In the genomic region with DNA sequence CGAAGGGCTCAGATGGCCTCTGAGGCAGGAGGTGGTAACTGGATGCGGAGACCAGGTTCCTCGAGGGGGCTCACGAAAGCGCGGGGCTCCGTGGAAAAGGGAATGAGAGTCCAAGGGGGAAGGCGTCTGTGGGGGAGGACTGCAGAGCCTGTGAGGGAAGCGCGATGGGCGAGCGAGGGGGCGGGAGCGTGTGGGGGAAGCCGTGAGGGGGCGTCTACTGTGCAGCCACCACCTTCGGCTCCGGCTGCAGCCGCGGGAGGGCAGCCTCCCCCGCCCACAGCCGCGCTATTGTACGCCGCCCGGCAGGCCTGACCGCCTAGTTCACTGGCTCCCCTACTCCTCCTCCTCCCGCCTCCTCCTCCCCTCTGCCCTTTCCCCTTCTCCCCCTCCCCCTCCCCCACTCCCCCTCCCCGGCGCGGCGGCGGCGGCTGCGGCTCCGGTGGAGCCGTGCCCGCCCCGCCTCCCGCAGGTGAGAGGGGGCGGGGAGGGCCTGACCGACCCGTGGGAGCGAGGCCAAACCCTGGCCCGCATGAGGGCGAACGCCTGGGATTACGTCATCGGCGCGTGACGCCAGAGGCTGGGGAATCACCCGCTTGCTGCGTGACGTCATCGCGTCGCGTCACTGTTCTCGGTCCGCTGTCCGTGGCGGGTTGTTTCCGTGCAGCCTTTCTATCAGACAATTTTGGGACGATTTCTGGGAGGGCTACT, we compare ENCODE assay signal across 8 cellular contexts. TPM values are rescaled to one million over a fixed set of nuclear protein-coding genes. Genes with fewer than 3 reads are reported as not detected.
A peak's percentile ranks its signal among the peaks of the same experiment; 100 is the strongest.
DNase-seq lines count a peak whose midpoint lies in the region; ATAC-seq and TF ChIP-seq lines count a peak whose summit lies in the region.

A gene (minus strand): TSS at position 294 of the 708 bp plus-strand sequence. CDS start 81,574 bp downstream, outside the sequence.

- intact Hi-C loops in CD14-positive monocyte (cut with micrococcal nuclease): no loop called here

- no peak within 1 kb of the TSS for H3K23ac ChIP-seq in mesendoderm (ENCODE audit: low read length)

- DNase-seq in CD14-positive monocyte (ENCODE audit: low spot score) (peak; percentile 97), NCI-H82 treated with DMSO at 0.1 percent for 48 hours (lab: John Stamatoyannopoulos, UW; ENCODE audit: unreplicated experiment) (peak; percentile 61), mesendoderm (peak; percentile 97)
- peak; percentile 46 to 62 (median 62) for DNase-seq in activated CD8-positive, alpha-beta memory T cell treated with anti-CD3 and anti-CD28 coated beads for 48 hours (ENCODE audit: low read depth in 2 of 3, low spot score in 2 of 3)
- DNase-seq in stimulated activated CD8-positive, alpha-beta memory T cell treated with anti-CD3 and anti-CD28 coated beads, Interleukin-12 subunit alpha, Interleukin-12 subunit beta, amount 100 ng/mL, for 24 hours (ENCODE audit: extremely low read depth): peak; percentile 68

- H3K27ac Mint-ChIP-seq in CD14-positive monocyte: peak within 1 kb of the TSS; percentile 86 to 99 (median 97)

- peak within 1 kb of the TSS; percentile 92 for H3K4me3 ChIP-seq in endocrine pancreas (ENCODE audit: control insufficient read depth, insufficient read depth, low read length)
- peak within 1 kb of the TSS; percentile 96 for H3K4me3 ChIP-seq in mesendoderm (ENCODE audit: low read length)

- WGBS in mesendoderm (ENCODE audit: extremely low coverage, insufficient coverage, low lambda C conversion rate): no CpG with 5 or more reads among the region's 65 CpGs

- peaks cover 13% of the 10 kb centered on the region for H3K79me2 ChIP-seq in mesendoderm (ENCODE audit: control insufficient read depth, insufficient read depth, low read length)

- peak within 1 kb of the TSS; percentile 88 for H3K9ac ChIP-seq in endocrine pancreas (ENCODE audit: control insufficient read depth, insufficient read depth, low read length)
- H3K9ac ChIP-seq in mesendoderm (ENCODE audit: low read length): peak within 1 kb of the TSS; percentile 96

- H4K8ac ChIP-seq in mesendoderm (ENCODE audit: low read depth, low read length): no peak within 1 kb of the TSS

- H3K56ac ChIP-seq in mesendoderm (ENCODE audit: low read length): peak within 1 kb of the TSS; percentile 97

- peak within 1 kb of the TSS; percentile 99 for H3K18ac ChIP-seq in mesendoderm (ENCODE audit: low read length)

- peak within 1 kb of the TSS; percentile 75 for H2BK120ac ChIP-seq in mesendoderm (ENCODE audit: low read depth, low read length)

- H2AK5ac ChIP-seq in mesendoderm (ENCODE audit: low read length): no peak within 1 kb of the TSS

- peak within 1 kb of the TSS; percentile 86 for H3K4me2 ChIP-seq in mesendoderm (ENCODE audit: low read length)

- TF ChIP-seq CTCF in CD14-positive monocyte (IDR thresholded peaks at IDR 0.05): no peak

- no peaks in the 10 kb centered on the region for H3K27me3 ChIP-seq in endocrine pancreas (ENCODE audit: control insufficient read depth, insufficient read depth, low read length)
- H3K27me3 ChIP-seq in mesendoderm (ENCODE audit: insufficient read depth, low read length, poor library complexity): no peaks in the 10 kb centered on the region

- H3K36me3 Mint-ChIP-seq in CD14-positive monocyte: peaks cover 0 to 2% of the 10 kb centered on the region in 2 donors

- peaks cover 35% of the 10 kb centered on the region for H3K4me1 Mint-ChIP-seq in CD14-positive monocyte

- H3K9me3 Mint-ChIP-seq in CD14-positive monocyte: peaks cover 0 to 2% (median 0%) of the 10 kb centered on the region in 7 donors

- H3K4me3 Mint-ChIP-seq in CD14-positive monocyte: peak within 1 kb of the TSS; percentile 88 to 94

- H4K5ac ChIP-seq in mesendoderm (ENCODE audit: low read length): peak within 1 kb of the TSS; percentile 1

- peak within 1 kb of the TSS; percentile 85 for H3K27ac ChIP-seq in mesendoderm (ENCODE audit: low read depth, low read length)

- no peaks in the 10 kb centered on the region for H3K9me3 ChIP-seq in endocrine pancreas (ENCODE audit: control insufficient read depth, low read length)

- ATAC-seq in GM19397 (IDR thresholded peaks at IDR 0.05; ENCODE audit: unreplicated experiment): peak; percentile 67
- peak; percentile 58 for ATAC-seq in HG03571 (IDR thresholded peaks at IDR 0.05; ENCODE audit: unreplicated experiment)

- H3K27me3 Mint-ChIP-seq in CD14-positive monocyte (ENCODE audit: low read depth in 3 of 3): peaks cover 4 to 24% (median 12%) of the 10 kb centered on the region in 3 donors

- no peaks in the 10 kb centered on the region for H3K4me1 ChIP-seq in endocrine pancreas (ENCODE audit: control insufficient read depth, insufficient read depth, low read length)
- H3K4me1 ChIP-seq in mesendoderm (ENCODE audit: control insufficient read depth, low read depth, low read length): peaks cover 12% of the 10 kb centered on the region

- H3K79me1 ChIP-seq in mesendoderm (ENCODE audit: low read length): peaks cover 3% of the 10 kb centered on the region

- H2BK15ac ChIP-seq in mesendoderm (replicated peaks; ENCODE audit: low read depth): no peak within 1 kb of the TSS

- no peaks in the 10 kb centered on the region for H3K36me3 ChIP-seq in endocrine pancreas (ENCODE audit: control insufficient read depth, insufficient read depth, low read length)
- no peaks in the 10 kb centered on the region for H3K36me3 ChIP-seq in mesendoderm (ENCODE audit: control insufficient read depth, insufficient read depth, low read length)

- peak within 1 kb of the TSS; percentile 88 for H2BK5ac ChIP-seq in mesendoderm (ENCODE audit: low read length)

- H3K4ac ChIP-seq in mesendoderm (ENCODE audit: low read depth, low read length): peak within 1 kb of the TSS; percentile 66

RNA-seq across cellular contexts. Expression of the gene that starts here (rescaled TPM):
- 100 to 1,000 TPM; 128 to 134 TPM for polyA plus RNA-seq in CD14-positive monocyte
- polyA plus RNA-seq in mesendoderm (2013, experiment 1 of 2): 73.0 TPM
- polyA plus RNA-seq in mesendoderm (2013, experiment 2 of 2): 78.9 TPM

Comparison
In these comparisons a context has a peak if more than half of its experiments do, and no peak if none do; other contexts are left out.
1. Peak in every context shown above with its lines: DNase-seq, ATAC-seq, H3K4me3 ChIP-seq and H3K27ac ChIP-seq.